ENCODE assay signal across 19 cellular contexts in the genomic region with DNA sequence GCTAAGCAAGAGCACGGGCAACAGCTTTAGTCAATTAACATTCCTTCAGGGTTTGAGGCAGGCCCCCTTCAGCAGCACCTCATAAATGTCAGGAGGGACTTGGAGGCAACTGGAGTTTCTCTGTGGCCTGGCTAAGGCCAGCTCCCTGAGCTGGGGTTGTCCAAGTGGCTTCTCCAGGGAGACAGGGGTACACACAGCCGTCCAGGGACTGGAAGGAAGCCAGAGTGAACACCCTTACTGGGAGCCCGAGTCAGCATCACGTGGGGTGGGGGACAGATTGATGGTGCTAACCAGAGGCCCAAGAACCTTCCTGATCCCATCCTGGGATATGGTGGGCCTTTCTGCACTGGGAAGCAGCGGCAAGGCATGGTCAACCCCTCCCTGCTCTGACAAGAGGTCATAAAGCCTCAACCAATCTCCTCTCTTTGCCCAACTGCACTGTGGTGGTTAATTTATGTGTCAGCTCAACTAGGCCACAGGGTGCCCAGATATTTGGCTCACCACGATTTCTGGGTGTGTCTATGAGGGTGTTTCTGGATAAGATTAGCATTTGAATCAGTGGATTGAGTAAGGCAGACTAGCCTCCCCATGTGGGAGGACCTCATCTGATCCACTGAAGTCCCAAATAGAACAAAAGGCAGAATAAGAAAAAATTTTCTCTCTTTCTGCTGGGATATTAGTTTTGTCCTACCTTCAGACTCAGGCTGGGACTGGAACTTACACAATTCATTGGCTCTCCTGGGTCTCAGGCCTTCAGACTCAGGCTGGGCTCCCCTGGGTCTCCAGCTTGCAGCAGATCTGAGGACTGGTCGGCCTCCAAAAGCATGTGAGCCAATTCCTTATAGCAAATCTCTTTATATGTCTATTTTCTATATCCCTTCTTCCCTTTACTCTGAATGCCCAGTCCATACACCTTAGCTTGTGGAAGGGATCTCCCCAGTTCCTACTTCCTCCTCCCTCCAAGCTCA.
DNase-seq lines count a peak whose midpoint lies in the region; ATAC-seq and TF ChIP-seq lines count a peak whose summit lies in the region.
"Had no signal": no experiment of that assay in that cellular context is flagged by ENCODE, and none has a peak within 500 bp of the region (broad histone marks: within the 10 kb centered on the region; RNA-seq: fewer than 3 reads in every experiment).

No MANE protein-coding gene starts in this region.

- no peak for ATAC-seq in naive thymus-derived CD4-positive, alpha-beta T cell
- ATAC-seq in HG03039 (IDR thresholded peaks at IDR 0.05; ENCODE audit: unreplicated experiment) (no peak), HG02610 (IDR thresholded peaks at IDR 0.05; ENCODE audit: unreplicated experiment) (no peak)
- ATAC-seq: effector memory CD8-positive, alpha-beta T cell had no signal

- H3K36me3 Mint-ChIP-seq in naive thymus-derived CD4-positive, alpha-beta T cell = no peaks in the 10 kb centered on the region

- no peaks in the 10 kb centered on the region for H3K36me3 ChIP-seq in MG63
- H3K36me3 ChIP-seq in osteoblast (ENCODE audit: insufficient read depth, low read length) = no peaks in the 10 kb centered on the region
- no peaks in the 10 kb centered on the region for H3K36me3 ChIP-seq in naive thymus-derived CD4-positive, alpha-beta T cell (ENCODE audit: control insufficient read depth in 2 of 3, insufficient read depth in 3 of 3, low read length in 3 of 3)
- H3K36me3 ChIP-seq: BE2C had no signal

- peaks cover under 1 to 20% (median 8%) of the 10 kb centered on the region in 5 donors for H3K27me3 Mint-ChIP-seq in naive thymus-derived CD4-positive, alpha-beta T cell

- H4K20me1 ChIP-seq in osteoblast (ENCODE audit: insufficient read depth, low read length) = no peaks in the 10 kb centered on the region

- TF ChIP-seq CTCF in fibroblast of mammary gland (conservative IDR thresholded peaks at IDR 0.05; ENCODE audit: control insufficient read depth, insufficient read depth, low read depth, low read length) = no peak
- no peak for TF ChIP-seq CTCF in osteoblast (IDR thresholded peaks at IDR 0.05; ENCODE audit: extremely low read depth, low read depth, low read length)

- H3K4me3 ChIP-seq in MG63 (no peak overlapping the region), fibroblast of mammary gland (ENCODE audit: control insufficient read depth, low read depth, low read length) (no peak overlapping the region), osteoblast (ENCODE audit: insufficient read depth, low read length) (no peak overlapping the region)
- no peak overlapping the region for H3K4me3 ChIP-seq in naive thymus-derived CD4-positive, alpha-beta T cell (ENCODE audit: low read length)

- no peak overlapping the region for H2AFZ ChIP-seq in osteoblast (ENCODE audit: low read length)
- H2AFZ ChIP-seq: parathyroid adenoma had no signal

- no peaks in the 10 kb centered on the region for H3K4me1 ChIP-seq in osteoblast (ENCODE audit: insufficient read depth, low read length)
- H3K4me1 ChIP-seq in naive thymus-derived CD4-positive, alpha-beta T cell (ENCODE audit: control insufficient read depth in 2 of 2, insufficient read depth in 2 of 2, low read length in 2 of 2) = no peaks in the 10 kb centered on the region
- H3K4me1 ChIP-seq: BE2C, parathyroid adenoma had no signal

- H3K9me3 Mint-ChIP-seq in naive thymus-derived CD4-positive, alpha-beta T cell = no peaks in the 10 kb centered on the region
- H3K9me3 Mint-ChIP-seq: central memory CD8-positive, alpha-beta T cell; effector memory CD8-positive, alpha-beta T cell; H9 had no signal

- no peaks in the 10 kb centered on the region for H3K79me2 ChIP-seq in osteoblast (ENCODE audit: insufficient read depth, low read length)
- H3K79me2 ChIP-seq: parathyroid adenoma had no signal

- no peak overlapping the region for H3K27ac Mint-ChIP-seq in naive thymus-derived CD4-positive, alpha-beta T cell
- H3K27ac Mint-ChIP-seq: effector memory CD8-positive, alpha-beta T cell; H9 had no signal

- H3K9me3 ChIP-seq in MG63 (no peaks in the 10 kb centered on the region), osteoblast (ENCODE audit: low read depth, low read length) (no peaks in the 10 kb centered on the region)
- no peaks in the 10 kb centered on the region for H3K9me3 ChIP-seq in naive thymus-derived CD4-positive, alpha-beta T cell (ENCODE audit: control insufficient read depth in 2 of 3, low read length in 3 of 3)

- DNase-seq in EH (ENCODE audit: low read depth) (peak; percentile 91), MG63 (peak; percentile 58), fibroblast of mammary gland (ENCODE audit: low read depth) (peak; percentile 67), osteoblast (ENCODE audit: insufficient read length, low spot score, missing footprints) (peak; percentile 57), NCI-H2081 treated with DMSO at 0.1 percent for 48 hours (lab: John Stamatoyannopoulos, UW) (no peak)
- DNase-seq in naive thymus-derived CD4-positive, alpha-beta T cell = no peak
- DNase-seq: activated CD4-positive, alpha-beta T cell treated with anti-CD3 and anti-CD28 coated beads for 1 hour; amygdala; BE2C; effector memory CD8-positive, alpha-beta T cell; foreskin melanocyte; H9; NCI-H187; NCI-H524 treated with DMSO at 0.1 percent for 48 hours; stimulated activated CD4-positive, alpha-beta T cell treated with anti-CD3 and anti-CD28 coated beads, Interleukin-4, amount 100 ng/mL, for 24 hours had no signal

- no peak overlapping the region for H3K27ac ChIP-seq in osteoblast (ENCODE audit: low read depth, low read length)
- H3K27ac ChIP-seq in naive thymus-derived CD4-positive, alpha-beta T cell (ENCODE audit: low read depth, low read length) = no peak overlapping the region
- H3K27ac ChIP-seq: parathyroid adenoma had no signal

- no peaks in the 10 kb centered on the region for H3K4me1 Mint-ChIP-seq in naive thymus-derived CD4-positive, alpha-beta T cell
- H3K4me1 Mint-ChIP-seq: central memory CD8-positive, alpha-beta T cell had no signal

- H3K4me3 Mint-ChIP-seq in naive thymus-derived CD4-positive, alpha-beta T cell = no peak overlapping the region
- H3K4me3 Mint-ChIP-seq: central memory CD8-positive, alpha-beta T cell; effector memory CD8-positive, alpha-beta T cell; H9 had no signal

- POLR2A ChIA-PET in naive thymus-derived CD4-positive, alpha-beta T cell (lab: Charles Lee) = no interaction called here

- H3K27me3 ChIP-seq in MG63 (no peaks in the 10 kb centered on the region), osteoblast (ENCODE audit: insufficient read depth, low read length) (no peaks in the 10 kb centered on the region)
- H3K27me3 ChIP-seq in naive thymus-derived CD4-positive, alpha-beta T cell (ENCODE audit: control insufficient read depth in 2 of 2, insufficient read depth in 2 of 2, low read length in 2 of 2) = no peaks in the 10 kb centered on the region
- H3K27me3 ChIP-seq: BE2C had no signal

- no peak overlapping the region for H3K4me2 ChIP-seq in osteoblast (ENCODE audit: insufficient read depth, low read length)

- intact Hi-C loops in naive thymus-derived CD4-positive, alpha-beta T cell (cut with micrococcal nuclease) = no loop called here

- CTCF ChIA-PET in naive thymus-derived CD4-positive, alpha-beta T cell (lab: Charles Lee) = no interaction called here

Comparison
In these comparisons a context has a peak if more than half of its experiments do, and no peak if none do; other contexts are left out.
1. DNase-seq: peak in EH (single experiment), MG63 (single experiment), fibroblast of mammary gland (single experiment) and osteoblast (single experiment); none in naive thymus-derived CD4-positive, alpha-beta T cell (0 of 9) and NCI-H2081 treated with DMSO at 0.1 percent for 48 hours (single experiment).